ENCODE assay signal across 33 cellular contexts in the genomic region with DNA sequence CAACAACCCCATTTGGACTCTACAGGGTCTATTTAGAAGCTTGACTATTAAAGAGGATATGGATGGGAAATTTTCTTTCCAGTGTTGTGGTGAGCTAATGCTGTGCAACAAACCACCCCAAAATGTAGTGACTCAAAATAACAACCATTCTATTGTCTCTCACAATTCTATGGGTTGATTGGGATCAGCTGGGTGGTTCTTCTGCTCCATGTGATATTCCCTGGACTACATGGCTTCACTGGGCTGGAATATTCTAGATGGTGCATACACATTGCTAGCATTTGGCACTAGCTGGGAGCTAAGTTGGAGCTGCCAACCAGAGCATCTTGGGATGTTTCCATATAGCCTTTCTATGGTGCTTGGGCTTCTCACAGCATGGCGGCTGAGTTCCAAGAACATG. TPM values are rescaled to one million over a fixed set of nuclear protein-coding genes. Genes with fewer than 3 reads are reported as not detected.
"Had no signal": no experiment of that assay in that cellular context is flagged by ENCODE, and none has a peak within 500 bp of the region (broad histone marks: within the 10 kb centered on the region; RNA-seq: fewer than 3 reads in every experiment).

No MANE protein-coding gene starts in this region.

- DNase-seq: colonic mucosa; cortex of kidney; dermis blood vessel endothelial cell; dorsolateral prefrontal cortex; effector CD4-positive, alpha-beta T cell; effector CD8-positive, alpha-beta T cell; effector memory CD4-positive, alpha-beta T cell; effector memory CD8-positive, alpha-beta T cell; endodermal cell; erythroblast; esophagus squamous epithelium; foreskin fibroblast; foreskin keratinocyte; foreskin melanocyte; gastrocnemius medialis; glutamatergic neuron; head of caudate nucleus; heart left ventricle; heart right ventricle had no signal

- ATAC-seq: effector memory CD8-positive, alpha-beta T cell; esophagus mucosa; foreskin keratinocyte; gastrocnemius medialis; gastroesophageal sphincter; heart left ventricle; heart right ventricle had no signal

- H3K4me3 Mint-ChIP-seq: dendritic cell treated with granulocyte-macrophage colony-stimulating factor and Interleukin-4, amounts not matched to agents 40 ng/mL and 50 ng/mL, for 4 days; effector memory CD8-positive, alpha-beta T cell; endodermal cell had no signal

- H3K9me3 ChIP-seq: colonic mucosa, gastrocnemius medialis, gastroesophageal sphincter had no signal

- H3K27me3 ChIP-seq: colonic mucosa, esophagus muscularis mucosa, gastrocnemius medialis, gastroesophageal sphincter had no signal

- H3K4me1 ChIP-seq: colonic mucosa, esophagus muscularis mucosa, esophagus squamous epithelium, foreskin keratinocyte, gastrocnemius medialis, gastroesophageal sphincter, heart left ventricle, heart right ventricle had no signal

- H3K36me3 ChIP-seq: colonic mucosa, esophagus muscularis mucosa, esophagus squamous epithelium, gastrocnemius medialis, gastroesophageal sphincter, heart left ventricle, heart right ventricle had no signal

- H3K4me1 Mint-ChIP-seq: endodermal cell had no signal

- H3K9me3 Mint-ChIP-seq: dendritic cell treated with granulocyte-macrophage colony-stimulating factor and Interleukin-4, amounts not matched to agents 40 ng/mL and 50 ng/mL, for 4 days; effector memory CD8-positive, alpha-beta T cell; endodermal cell had no signal

- H3K27ac ChIP-seq: colonic mucosa, coronary artery, dorsolateral prefrontal cortex, epithelial cell of prostate, esophagus muscularis mucosa, esophagus squamous epithelium, foreskin keratinocyte, gastrocnemius medialis, gastroesophageal sphincter, heart left ventricle, heart right ventricle had no signal

- FAIRE-seq: colon, endometrium, endothelial cell of umbilical vein, frontal cortex had no signal

- H3K4me3 ChIP-seq: colonic mucosa, coronary artery, dorsolateral prefrontal cortex, esophagus muscularis mucosa, esophagus squamous epithelium, gastrocnemius medialis, gastroesophageal sphincter, heart left ventricle, heart right ventricle had no signal

- H3K27ac Mint-ChIP-seq: dendritic cell treated with granulocyte-macrophage colony-stimulating factor and Interleukin-4, amounts not matched to agents 40 ng/mL and 50 ng/mL, for 4 days; effector memory CD8-positive, alpha-beta T cell; endodermal cell had no signal

RNA-seq across cellular contexts. Expression of gene SLC6A2, which starts 30.2 kb away (rescaled TPM):
- total RNA-seq: dermis blood vessel endothelial cell, endothelial cell of umbilical vein, epithelial cell of proximal tubule, esophagus mucosa, fibroblast of lung, fibroblast of villous mesenchyme, gastrocnemius medialis, glomerular endothelial cell had no signal
- polyA plus RNA-seq: endothelial cell of umbilical vein, fibroblast of lung, foreskin keratinocyte, heart left ventricle, heart right ventricle had no signal
